ENCODE assay signal across 2 cellular contexts in the genomic region with DNA sequence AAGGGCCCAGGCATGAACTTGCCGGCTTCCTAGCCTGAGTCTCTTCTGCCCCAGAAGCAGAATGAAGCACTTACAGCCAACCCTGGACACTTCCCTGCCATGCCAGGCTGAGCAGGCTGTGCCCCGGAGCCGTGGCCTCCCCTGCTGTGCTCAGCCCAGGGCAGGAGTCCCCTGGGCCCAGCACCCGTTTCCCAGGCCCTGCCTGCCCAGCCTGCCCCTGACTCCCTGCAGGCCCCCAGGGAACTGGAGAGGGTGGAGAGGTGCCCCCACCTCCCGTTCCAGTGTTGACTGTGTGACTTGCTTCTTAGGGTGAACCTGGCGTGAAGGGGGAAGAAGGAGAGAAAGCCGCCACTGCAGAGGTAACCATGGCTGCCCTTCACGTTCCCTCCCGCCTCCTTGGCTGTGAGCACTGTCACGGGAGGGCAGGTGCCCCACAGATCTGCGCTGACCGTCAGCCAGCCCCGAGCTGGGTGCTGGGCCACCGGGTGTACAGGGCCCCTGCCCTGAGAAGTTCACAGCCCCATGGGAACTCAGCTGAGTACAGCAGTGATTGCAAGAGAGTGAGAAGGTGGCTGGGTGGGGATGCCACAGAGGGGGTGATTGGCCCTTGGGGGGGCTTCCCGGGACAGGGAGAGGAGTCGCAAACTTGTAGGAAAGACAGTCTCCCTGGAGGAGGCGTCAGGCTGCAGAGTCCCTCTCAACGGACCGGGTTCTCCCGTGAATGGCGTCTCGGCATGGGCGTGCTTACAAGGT.
TF ChIP-seq lines count a peak whose summit lies in the region.

No MANE protein-coding gene starts in this region.

TF ChIP-seq in SK-N-SH, 30 proteins besides CTCF, POLR2A, EP300 and RAD21 (continued from another document):
- TF ChIP-seq, protein P1, sequence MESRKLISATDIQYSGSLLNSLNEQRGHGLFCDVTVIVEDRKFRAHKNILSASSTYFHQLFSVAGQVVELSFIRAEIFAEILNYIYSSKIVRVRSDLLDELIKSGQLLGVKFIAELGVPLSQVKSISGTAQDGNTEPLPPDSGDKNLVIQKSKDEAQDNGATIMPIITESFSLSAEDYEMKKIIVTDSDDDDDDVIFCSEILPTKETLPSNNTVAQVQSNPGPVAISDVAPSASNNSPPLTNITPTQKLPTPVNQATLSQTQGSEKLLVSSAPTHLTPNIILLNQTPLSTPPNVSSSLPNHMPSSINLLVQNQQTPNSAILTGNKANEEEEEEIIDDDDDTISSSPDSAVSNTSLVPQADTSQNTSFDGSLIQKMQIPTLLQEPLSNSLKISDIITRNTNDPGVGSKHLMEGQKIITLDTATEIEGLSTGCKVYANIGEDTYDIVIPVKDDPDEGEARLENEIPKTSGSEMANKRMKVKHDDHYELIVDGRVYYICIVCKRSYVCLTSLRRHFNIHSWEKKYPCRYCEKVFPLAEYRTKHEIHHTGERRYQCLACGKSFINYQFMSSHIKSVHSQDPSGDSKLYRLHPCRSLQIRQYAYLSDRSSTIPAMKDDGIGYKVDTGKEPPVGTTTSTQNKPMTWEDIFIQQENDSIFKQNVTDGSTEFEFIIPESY (IDR thresholded peaks at IDR 0.05; ENCODE audit: borderline replicate concordance, low read depth), result no peak
- no peak for TF ChIP-seq GATA2 (CRISPR knock-in tag; IDR thresholded peaks at IDR 0.05)
- no peak for TF ChIP-seq FOXM1 (IDR thresholded peaks at IDR 0.05; ENCODE audit: low read depth)
- no peak for TF ChIP-seq EZH2phosphoT487 (IDR thresholded peaks at IDR 0.05; ENCODE audit: borderline replicate concordance, low read depth)
- TF ChIP-seq FOXJ3 (CRISPR knock-in tag; IDR thresholded peaks at IDR 0.05), result no peak
- TF ChIP-seq RFX5 (IDR thresholded peaks at IDR 0.05; ENCODE audit: low read length), result no peak
- TF ChIP-seq ELF1 (IDR thresholded peaks at IDR 0.05), result no peak
- TF ChIP-seq, protein P2, sequence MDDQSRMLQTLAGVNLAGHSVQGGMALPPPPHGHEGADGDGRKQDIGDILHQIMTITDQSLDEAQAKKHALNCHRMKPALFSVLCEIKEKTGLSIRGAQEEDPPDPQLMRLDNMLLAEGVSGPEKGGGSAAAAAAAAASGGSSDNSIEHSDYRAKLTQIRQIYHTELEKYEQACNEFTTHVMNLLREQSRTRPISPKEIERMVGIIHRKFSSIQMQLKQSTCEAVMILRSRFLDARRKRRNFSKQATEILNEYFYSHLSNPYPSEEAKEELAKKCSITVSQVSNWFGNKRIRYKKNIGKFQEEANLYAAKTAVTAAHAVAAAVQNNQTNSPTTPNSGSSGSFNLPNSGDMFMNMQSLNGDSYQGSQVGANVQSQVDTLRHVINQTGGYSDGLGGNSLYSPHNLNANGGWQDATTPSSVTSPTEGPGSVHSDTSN (IDR thresholded peaks at IDR 0.05), result no peak
- TF ChIP-seq MEF2A (IDR thresholded peaks at IDR 0.05; ENCODE audit: borderline replicate concordance, low read depth), result no peak
- TF ChIP-seq, protein P3, sequence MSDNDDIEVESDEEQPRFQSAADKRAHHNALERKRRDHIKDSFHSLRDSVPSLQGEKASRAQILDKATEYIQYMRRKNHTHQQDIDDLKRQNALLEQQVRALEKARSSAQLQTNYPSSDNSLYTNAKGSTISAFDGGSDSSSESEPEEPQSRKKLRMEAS (IDR thresholded peaks at IDR 0.05; ENCODE audit: low read depth), result no peak
- no peak for TF ChIP-seq NFIC (IDR thresholded peaks at IDR 0.05; ENCODE audit: borderline replicate concordance)
- TF ChIP-seq CHD2 (IDR thresholded peaks at IDR 0.05; ENCODE audit: low read length, partially characterized antibody), result no peak

TF ChIP-seq in SK-N-SH treated with all-trans-retinoic acid at 6 μM for 48 hours, 23 proteins besides CTCF, POLR2A, EP300 and RAD21 (continued from another document):
- TF ChIP-seq, protein P4, sequence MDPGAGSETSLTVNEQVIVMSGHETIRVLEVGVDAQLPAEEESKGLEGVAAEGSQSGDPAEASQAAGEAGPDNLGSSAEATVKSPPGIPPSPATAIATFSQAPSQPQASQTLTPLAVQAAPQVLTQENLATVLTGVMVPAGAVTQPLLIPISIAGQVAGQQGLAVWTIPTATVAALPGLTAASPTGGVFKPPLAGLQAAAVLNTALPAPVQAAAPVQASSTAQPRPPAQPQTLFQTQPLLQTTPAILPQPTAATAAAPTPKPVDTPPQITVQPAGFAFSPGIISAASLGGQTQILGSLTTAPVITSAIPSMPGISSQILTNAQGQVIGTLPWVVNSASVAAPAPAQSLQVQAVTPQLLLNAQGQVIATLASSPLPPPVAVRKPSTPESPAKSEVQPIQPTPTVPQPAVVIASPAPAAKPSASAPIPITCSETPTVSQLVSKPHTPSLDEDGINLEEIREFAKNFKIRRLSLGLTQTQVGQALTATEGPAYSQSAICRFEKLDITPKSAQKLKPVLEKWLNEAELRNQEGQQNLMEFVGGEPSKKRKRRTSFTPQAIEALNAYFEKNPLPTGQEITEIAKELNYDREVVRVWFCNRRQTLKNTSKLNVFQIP (CRISPR knock-in tag; IDR thresholded peaks at IDR 0.05; ENCODE audit: borderline replicate concordance, low read depth), result no peak
- TF ChIP-seq TCF4 (CRISPR knock-in tag; IDR thresholded peaks at IDR 0.05; ENCODE audit: borderline replicate concordance), result no peak
- TF ChIP-seq, protein P5, sequence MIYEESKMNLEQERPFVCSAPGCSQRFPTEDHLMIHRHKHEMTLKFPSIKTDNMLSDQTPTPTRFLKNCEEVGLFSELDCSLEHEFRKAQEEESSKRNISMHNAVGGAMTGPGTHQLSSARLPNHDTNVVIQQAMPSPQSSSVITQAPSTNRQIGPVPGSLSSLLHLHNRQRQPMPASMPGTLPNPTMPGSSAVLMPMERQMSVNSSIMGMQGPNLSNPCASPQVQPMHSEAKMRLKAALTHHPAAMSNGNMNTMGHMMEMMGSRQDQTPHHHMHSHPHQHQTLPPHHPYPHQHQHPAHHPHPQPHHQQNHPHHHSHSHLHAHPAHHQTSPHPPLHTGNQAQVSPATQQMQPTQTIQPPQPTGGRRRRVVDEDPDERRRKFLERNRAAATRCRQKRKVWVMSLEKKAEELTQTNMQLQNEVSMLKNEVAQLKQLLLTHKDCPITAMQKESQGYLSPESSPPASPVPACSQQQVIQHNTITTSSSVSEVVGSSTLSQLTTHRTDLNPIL (CRISPR knock-in tag; IDR thresholded peaks at IDR 0.05; ENCODE audit: low read depth), result no peak
- TF ChIP-seq SNAI2 (CRISPR knock-in tag; IDR thresholded peaks at IDR 0.05), result no peak
- no peak for TF ChIP-seq ARNTL (CRISPR knock-in tag; IDR thresholded peaks at IDR 0.05; ENCODE audit: borderline replicate concordance, low read depth)
- TF ChIP-seq ZNF565 (CRISPR knock-in tag; conservative IDR thresholded peaks at IDR 0.05; ENCODE audit: low read depth), result no peak
TF ChIP-seq in SK-N-SH treated with all-trans-retinoic acid at 6 μM for 48 hours: peak in this region for 0.
